ENCODE assay signal across 8 cellular contexts in genomic region chr17:42980274-42980765, GRCh38. TPM values are rescaled to one million over a fixed set of nuclear protein-coding genes. Genes with fewer than 3 reads are reported as not detected.
DNase-seq lines count a peak whose midpoint lies in the region; ATAC-seq and TF ChIP-seq lines count a peak whose summit lies in the region.

RUNDC1 (plus strand) TSS chr17:42980565; CDS start chr17:42980577, 12 bp downstream.

- no peak for TF ChIP-seq RAD21 in SK-N-SH (IDR thresholded peaks at IDR 0.05; ENCODE audit: low read length)

- no peak for TF ChIP-seq POLR2A in ovary (IDR thresholded peaks at IDR 0.05)

- peaks cover 8% of the 10 kb centered on the region for H3K36me3 Mint-ChIP-seq in activated naive CD4-positive, alpha-beta T cell treated with anti-CD3 and anti-CD28 coated beads, Interleukin-2, amount 50 U/mL, for 24 hours
- no peaks in the 10 kb centered on the region for H3K36me3 Mint-ChIP-seq in glutamatergic neuron (ENCODE audit: unreplicated experiment)

- H3K4me1 Mint-ChIP-seq in activated naive CD4-positive, alpha-beta T cell treated with anti-CD3 and anti-CD28 coated beads, Interleukin-2, amount 50 U/mL, for 24 hours = peaks cover 38% of the 10 kb centered on the region
- H3K4me1 Mint-ChIP-seq in glutamatergic neuron (ENCODE audit: low read depth, unreplicated experiment) = peaks cover 9% of the 10 kb centered on the region

- H3K36me3 ChIP-seq in H7 (replicated peaks; ENCODE audit: control insufficient read depth, insufficient read depth, low read length) (no peaks in the 10 kb centered on the region), SK-N-SH (replicated peaks in 1 of 2; ENCODE audit: control insufficient read depth in 1 of 2, insufficient read depth in 2 of 2, low read length in 1 of 2) (peaks cover 4 to 8% of the 10 kb centered on the region in 2 experiments), ovary (no peaks in the 10 kb centered on the region), thoracic aorta (no peaks in the 10 kb centered on the region)

- H3K9me3 ChIP-seq in SK-N-SH (no peaks in the 10 kb centered on the region), ovary (no peaks in the 10 kb centered on the region), thoracic aorta (no peaks in the 10 kb centered on the region)

- TF ChIP-seq CTCF in SK-N-SH (IDR thresholded peaks at IDR 0.05) = no peak
- no peak for TF ChIP-seq CTCF in glutamatergic neuron (IDR thresholded peaks at IDR 0.05; ENCODE audit: partially characterized antibody, unreplicated experiment)
- TF ChIP-seq CTCF in ovary (IDR thresholded peaks at IDR 0.05) = no peak
- no peak for TF ChIP-seq CTCF in thoracic aorta (IDR thresholded peaks at IDR 0.05)

- H3K4me3 ChIP-seq in H7 (ENCODE audit: insufficient read depth, low read depth, low read length) = peak within 1 kb of the TSS; percentile 85
- peak within 1 kb of the TSS; percentile 71 to 97 for H3K4me3 ChIP-seq in SK-N-SH (ENCODE audit: low read depth in 2 of 2, low read length in 1 of 2)
- peak within 1 kb of the TSS; percentile 79 for H3K4me3 ChIP-seq in ovary
- H3K4me3 ChIP-seq in thoracic aorta = peak within 1 kb of the TSS; percentile 82

- H3K9ac ChIP-seq in SK-N-SH = peak within 1 kb of the TSS; percentile 81

- ATAC-seq in thoracic aorta (ENCODE audit: insufficient number of reproducible peaks, low FRiP score, low read depth) = peak; percentile 74

- peaks cover 8% of the 10 kb centered on the region for H3F3A ChIP-seq in SK-N-SH (replicated peaks; ENCODE audit: insufficient read depth)

- H3K4me1 ChIP-seq in SK-N-SH (ENCODE audit: control insufficient read depth in 1 of 2, insufficient read depth in 2 of 2, low read depth in 1 of 2, low read length in 1 of 2) (peaks cover 10 to 12% of the 10 kb centered on the region in 2 experiments; a peak in 2 of 4 replicates), ovary (ENCODE audit: insufficient read depth) (peaks cover 7% of the 10 kb centered on the region), thoracic aorta (ENCODE audit: control insufficient read depth in 1 of 2, low read depth in 2 of 2) (peaks cover 5 to 25% of the 10 kb centered on the region in 2 donors)

- H3K4me2 ChIP-seq in SK-N-SH = peak within 1 kb of the TSS; percentile 81

- H3K9me2 ChIP-seq in SK-N-SH = no peaks in the 10 kb centered on the region

- H4K20me1 ChIP-seq in SK-N-SH (ENCODE audit: insufficient read depth) = peaks cover 5% of the 10 kb centered on the region; the same call in 1 of the 2 replicates

- H3K27ac ChIP-seq in SK-N-SH (ENCODE audit: low read depth in 2 of 2, low read length in 1 of 2) (peak within 1 kb of the TSS; percentile 69 to 87), ovary (peak within 1 kb of the TSS in 1 of 2 donors; percentile 46), thoracic aorta (peak within 1 kb of the TSS; percentile 61 to 65)

- intact Hi-C loops in ovary (cut with DNase I) = no loop called here

- no peaks in the 10 kb centered on the region for H3K9me3 Mint-ChIP-seq in activated naive CD4-positive, alpha-beta T cell treated with anti-CD3 and anti-CD28 coated beads, Interleukin-2, amount 50 U/mL, for 24 hours
- peaks cover 1% of the 10 kb centered on the region for H3K9me3 Mint-ChIP-seq in glutamatergic neuron (ENCODE audit: unreplicated experiment)

- H3K27me3 ChIP-seq in H7 (ENCODE audit: control insufficient read depth, insufficient read depth, low read length) (no peaks in the 10 kb centered on the region), SK-N-SH (ENCODE audit: insufficient read depth) (no peaks in the 10 kb centered on the region), ovary (no peaks in the 10 kb centered on the region), thoracic aorta (replicated peaks; ENCODE audit: insufficient read depth) (no peaks in the 10 kb centered on the region)

- peaks cover 51% of the 10 kb centered on the region for H3K79me2 ChIP-seq in SK-N-SH (ENCODE audit: insufficient read depth)

- CTCF ChIA-PET in SK-N-SH (lab: Yijun Ruan, JAX) = no interaction called here

- H3K4me3 Mint-ChIP-seq in activated naive CD4-positive, alpha-beta T cell treated with anti-CD3 and anti-CD28 coated beads, Interleukin-2, amount 50 U/mL, for 24 hours = peak within 1 kb of the TSS; percentile 99
- peak within 1 kb of the TSS; percentile 100 for H3K4me3 Mint-ChIP-seq in glutamatergic neuron (ENCODE audit: unreplicated experiment)

- peak within 1 kb of the TSS; percentile 99 for H3K27ac Mint-ChIP-seq in activated naive CD4-positive, alpha-beta T cell treated with anti-CD3 and anti-CD28 coated beads, Interleukin-2, amount 50 U/mL, for 24 hours
- H3K27ac Mint-ChIP-seq in glutamatergic neuron (ENCODE audit: unreplicated experiment) = peak within 1 kb of the TSS; percentile 72

- WGBS in SK-N-SH (ENCODE audit: low lambda C conversion rate) = 1% methylated on average over 27 of the region's 39 CpGs
- WGBS in ovary, 3 donors = 0 to 1% (median 0%) methylated on average over 39 of the region's 39 CpGs

- H2AFZ ChIP-seq in SK-N-SH (ENCODE audit: low read depth) = peak within 1 kb of the TSS; percentile 90

- no peaks in the 10 kb centered on the region for H3K27me3 Mint-ChIP-seq in activated naive CD4-positive, alpha-beta T cell treated with anti-CD3 and anti-CD28 coated beads, Interleukin-2, amount 50 U/mL, for 24 hours
- H3K27me3 Mint-ChIP-seq in glutamatergic neuron (ENCODE audit: unreplicated experiment) = peaks cover 5% of the 10 kb centered on the region

- no peak for TF ChIP-seq EP300 in SK-N-SH (IDR thresholded peaks at IDR 0.05; ENCODE audit: borderline replicate concordance in 1 of 2, low read depth in 1 of 2, low read length in 1 of 2)
- no peak for TF ChIP-seq EP300 in ovary (IDR thresholded peaks at IDR 0.05)

- POLR2A ChIA-PET in SK-N-SH (lab: Yijun Ruan, JAX) = interaction anchor here (0.6 to 1.8 kb wide), 2 partner anchors 15 to 18 kb away, joined by 5 to 11 read pairs; partner anchors contain the start of gene RPL27

- DNase-seq in DMS79 treated with DMSO at 0.1 percent for 48 hours (lab: John Stamatoyannopoulos, UW) = peak; percentile 80
- DNase-seq in H7 = peak; percentile 98
- peak; percentile 81 for DNase-seq in MV-4-11 (lab: John Stamatoyannopoulos, UW)
- DNase-seq in SK-N-SH = peak; percentile 98
- DNase-seq in glutamatergic neuron = peak; percentile 96
- peak; percentile 87 to 92 (median 90) for DNase-seq in ovary
- DNase-seq in thoracic aorta (ENCODE audit: low spot score) = peak; percentile 78

TF ChIP-seq in SK-N-SH, 30 proteins besides CTCF, POLR2A, EP300 and RAD21 (continues in another document):
- TF ChIP-seq POLR2AphosphoS5 (IDR thresholded peaks at IDR 0.05; ENCODE audit: low read depth, low read length) (peak; percentile 65), MAX (IDR thresholded peaks at IDR 0.05; ENCODE audit: low read depth) (no peak), FOXM1 (IDR thresholded peaks at IDR 0.05; ENCODE audit: low read depth) (no peak), RXRA (IDR thresholded peaks at IDR 0.05; ENCODE audit: borderline replicate concordance, low read depth) (no peak), SIN3A (IDR thresholded peaks at IDR 0.05; ENCODE audit: borderline replicate concordance, low read depth, low read length) (peak; percentile 79; the same call in 1 of the 2 replicates), RFX5 (IDR thresholded peaks at IDR 0.05; ENCODE audit: low read length) (0 out of 2 replicates have a peak, but pooled peaks have one; percentile 55), TAF1 (IDR thresholded peaks at IDR 0.05; ENCODE audit: borderline replicate concordance, low read depth, low read length) (peak; percentile 78), FOXJ3 (CRISPR knock-in tag; IDR thresholded peaks at IDR 0.05) (0 out of 2 replicates have a peak, but pooled peaks have one; percentile 49), TEAD4 (IDR thresholded peaks at IDR 0.05; ENCODE audit: borderline replicate concordance, insufficient read depth) (no peak), YY1 (IDR thresholded peaks at IDR 0.05; ENCODE audit: low read depth) (peak; percentile 95), USF1 (IDR thresholded peaks at IDR 0.05; ENCODE audit: borderline replicate concordance, low read depth) (no peak), NRF1 (IDR thresholded peaks at IDR 0.05; ENCODE audit: low read depth, low read length) (no peak), MXI1 (IDR thresholded peaks at IDR 0.05; ENCODE audit: low read depth, low read length) (peak; percentile 91), GABPA (IDR thresholded peaks at IDR 0.05; ENCODE audit: low read depth) (peak; percentile 65), ELF1 (IDR thresholded peaks at IDR 0.05) (peak; percentile 90), IRF3 (IDR thresholded peaks at IDR 0.05; ENCODE audit: low read depth, low read length) (no peak)

RNA-seq across cellular contexts. Expression of gene RUNDC1, which starts in this region (rescaled TPM):
- total RNA-seq in H7 (2014; rRNA removed; shearing (Covaris generic)) = 7.7 and 8.3 TPM in 2 replicates
- polyA plus RNA-seq in SK-N-SH (2012; rRNA removed) (9.0 and 9.5 TPM in 2 replicates), ovary (10 to 100 TPM in 1 of 2 donors, 1 to 10 TPM in 1; 6.1 to 12.1 TPM)
- polyA plus RNA-seq in SK-N-SH (2012; cell fraction: cytosol; rRNA removed) = 6.1 and 7.4 TPM in 2 replicates
- 10.4 and 11.6 TPM in 2 replicates for polyA plus RNA-seq in SK-N-SH (2012; cell fraction: nucleus; rRNA removed)
- total RNA-seq in glutamatergic neuron (ENCODE audit: unreplicated experiment) (14.0 TPM), ovary (10 to 100 TPM in 5 of 7 donors, 1 to 10 TPM in 2; 8.2 to 19.4 (median 13.3) TPM), thoracic aorta (10 to 100 TPM; 16.6 to 17.9 TPM)
